Comparison of ENCODE assay signal across 14 cellular contexts in genomic region chr11:61603667-61604066, GRCh38. TPM values are rescaled to one million over a fixed set of nuclear protein-coding genes. Genes with fewer than 3 reads are reported as not detected.
DNase-seq lines count a peak whose midpoint lies in the region; ATAC-seq, FAIRE-seq and TF ChIP-seq lines count a peak whose summit lies in the region.
"Had no signal": no experiment of that assay in that cellular context is flagged by ENCODE, and none has a peak within 500 bp of the region (broad histone marks: within the 10 kb centered on the region; RNA-seq: fewer than 3 reads in every experiment).

No MANE protein-coding gene starts in this region.

- no peak overlapping the region for H2BK5ac ChIP-seq in mesenchymal stem cell (ENCODE audit: low read depth, low read length, poor library complexity, severe bottlenecking)

- no peak overlapping the region for H2BK15ac ChIP-seq in mesenchymal stem cell (ENCODE audit: low read depth, poor library complexity, severe bottlenecking)

- H2AFZ ChIP-seq in mammary epithelial cell (ENCODE audit: low read depth, low read length) (peak overlapping the region; percentile 31), mesenchymal stem cell (ENCODE audit: low read depth, low read length) (no peak overlapping the region)

- no peak overlapping the region for H2AK5ac ChIP-seq in mesenchymal stem cell (ENCODE audit: low read length, severe bottlenecking)

- in situ Hi-C loops in mammary epithelial cell (cut with MboI; ENCODE audit: low sequenced_read_pairs in 2 of 2): no loop called here

- no peak overlapping the region for H3K4me3 ChIP-seq in right atrium auricular region
- H3K4me3 ChIP-seq in mammary epithelial cell (replicated peaks in 1 of 3; ENCODE audit: insufficient read depth in 1 of 3, low read depth in 2 of 3, low read length in 3 of 3): no peak overlapping the region
- peak overlapping the region in 1 of 2 experiments; percentile 50 for H3K4me3 ChIP-seq in mesenchymal stem cell (ENCODE audit: insufficient read depth in 1 of 2, low read depth in 1 of 2, low read length in 2 of 2)
- H3K4me3 ChIP-seq in MG63: no peak overlapping the region
- H3K4me3 ChIP-seq: adrenal gland had no signal

- no peak overlapping the region for H2BK12ac ChIP-seq in mesenchymal stem cell (ENCODE audit: low read length in 2 of 2)

- H3K27me3 ChIP-seq in right atrium auricular region (no peaks in the 10 kb centered on the region), mammary epithelial cell (ENCODE audit: insufficient read depth, low read length) (no peaks in the 10 kb centered on the region), mesenchymal stem cell (ENCODE audit: control insufficient read depth in 1 of 2, insufficient read depth in 1 of 2, low read length in 2 of 2) (peaks cover 3 to 58% of the 10 kb centered on the region in 2 experiments), MG63 (no peaks in the 10 kb centered on the region)
- H3K27me3 ChIP-seq: adrenal gland had no signal

- no peaks in the 10 kb centered on the region for H3K79me1 ChIP-seq in mesenchymal stem cell (replicated peaks; ENCODE audit: low read length, poor library complexity, severe bottlenecking)

- DNase-seq in right atrium auricular region (ENCODE audit: low spot score) (no peak), left ventricle myocardium superior (no peak), mammary epithelial cell (no peak), mesenchymal stem cell (no peak), urothelium cell line (ENCODE audit: low spot score) (no peak), MG63 (no peak)
- DNase-seq: cerebellar nuclear complex; stimulated activated naive CD4-positive, alpha-beta T cell treated with Interleukin-2 at 50 U/mL for 16 hours; T-cell had no signal

- peak overlapping the region; percentile 38 for H3K4me2 ChIP-seq in mammary epithelial cell (ENCODE audit: insufficient read depth, low read depth, low read length)
- no peak overlapping the region for H3K4me2 ChIP-seq in mesenchymal stem cell (ENCODE audit: low read length, poor library complexity, severe bottlenecking)

- H3K23ac ChIP-seq in mesenchymal stem cell (ENCODE audit: low read length in 2 of 2): no peak overlapping the region

- no peak overlapping the region for H3K4ac ChIP-seq in mesenchymal stem cell (ENCODE audit: low read depth in 1 of 2, low read length in 2 of 2)

- TSS peak; percentile 62 for BruUV-seq in mammary epithelial cell (replicated peaks; lab: Mats Ljungman, UMichigan)

- dilution Hi-C loops in mammary epithelial cell (cut with HindIII; ENCODE audit: low sequenced_read_pairs): no loop called here

- H3K9me3 ChIP-seq in right atrium auricular region (no peaks in the 10 kb centered on the region), mammary epithelial cell (replicated peaks; ENCODE audit: insufficient read depth, low read length) (no peaks in the 10 kb centered on the region), mesenchymal stem cell (ENCODE audit: control insufficient read depth, low read length) (no peaks in the 10 kb centered on the region), MG63 (no peaks in the 10 kb centered on the region)
- H3K9me3 ChIP-seq: adrenal gland had no signal

- H3K18ac ChIP-seq in mesenchymal stem cell (ENCODE audit: low read depth in 1 of 2, low read length in 2 of 2): no peak overlapping the region

- H4K91ac ChIP-seq in mesenchymal stem cell (ENCODE audit: low read length): no peak overlapping the region

- CTCF ChIA-PET in mammary epithelial cell (lab: Charles Lee; ENCODE audit: low non-redundant PET): interaction anchor here (0.7 kb wide), 1 partner anchor 72 kb away, joined by 3 read pairs; no protein-coding TSS in a partner anchor

- H4K20me1 ChIP-seq in mammary epithelial cell (ENCODE audit: insufficient read depth, low read length): no peaks in the 10 kb centered on the region

- H3K9ac ChIP-seq in mammary epithelial cell (ENCODE audit: insufficient read depth, low read length): peak overlapping the region; percentile 21
- H3K9ac ChIP-seq in mesenchymal stem cell (ENCODE audit: low read length): peak overlapping the region; percentile 62

- peak; percentile 13 for FAIRE-seq in urothelium cell line (lab: Jason Lieb, UNC)
- FAIRE-seq: kidney had no signal

- ATAC-seq in left ventricle myocardium superior (no peak), GM18519 (IDR thresholded peaks at IDR 0.05; ENCODE audit: low FRiP score, unreplicated experiment) (no peak), HG03378 (IDR thresholded peaks at IDR 0.05; ENCODE audit: unreplicated experiment) (no peak)
- ATAC-seq: activated T-helper 17 cell treated with anti-CD3 and anti-CD28 coated beads, Interleukin-2, amount 50 U/mL, for 72 hours; T-cell had no signal

- WGBS in mammary epithelial cell (ENCODE audit: low coverage, missing lambda C conversion rate): 84% methylated on average over 6 of the region's 6 CpGs
- 73% methylated on average over 6 of the region's 6 CpGs for WGBS in mesenchymal stem cell

- TF ChIP-seq CTCF in right atrium auricular region (IDR thresholded peaks at IDR 0.05) (no peak), mammary epithelial cell (conservative IDR thresholded peaks at IDR 0.05 in 1 of 2, IDR thresholded peaks at IDR 0.05 in 1 of 2; ENCODE audit: extremely low read depth in 1 of 2, insufficient read depth in 1 of 2, low read depth in 1 of 2, low read length in 2 of 2) (no peak)

- intact Hi-C loops in left ventricle myocardium superior (cut with micrococcal nuclease): no loop called here
- intact Hi-C loops in mammary epithelial cell (cut with micrococcal nuclease): loop anchor here (1.0 to 2.0 kb wide), 4 partner anchors 13 to 23 kb away; partner anchors contain the start of gene SYT7

- H3K79me2 ChIP-seq in mammary epithelial cell (ENCODE audit: insufficient read depth, low read length): no peaks in the 10 kb centered on the region

- H3K14ac ChIP-seq in mesenchymal stem cell (ENCODE audit: low read length in 2 of 2): peak overlapping the region in 1 of 2 experiments; percentile 19

- H2BK120ac ChIP-seq in mesenchymal stem cell (ENCODE audit: low read depth, low read length): no peak overlapping the region

- H3K4me1 ChIP-seq in right atrium auricular region (peaks cover 2 to 25% of the 10 kb centered on the region in 2 donors), mammary epithelial cell (ENCODE audit: insufficient read depth, low read length) (peaks cover 37% of the 10 kb centered on the region), mesenchymal stem cell (ENCODE audit: control insufficient read depth, insufficient read depth, low read depth, low read length) (peaks cover 23% of the 10 kb centered on the region)

- H3K36me3 ChIP-seq in right atrium auricular region (no peaks in the 10 kb centered on the region), mammary epithelial cell (ENCODE audit: insufficient read depth, low read length) (no peaks in the 10 kb centered on the region), mesenchymal stem cell (ENCODE audit: control insufficient read depth in 1 of 2, insufficient read depth in 2 of 2, low read depth in 1 of 2, low read length in 2 of 2) (no peaks in the 10 kb centered on the region), MG63 (no peaks in the 10 kb centered on the region)
- H3K36me3 ChIP-seq: adrenal gland had no signal

- no peak overlapping the region for H4K8ac ChIP-seq in mesenchymal stem cell (ENCODE audit: low read length)

- H3K27ac ChIP-seq in right atrium auricular region (peak overlapping the region; percentile 23 to 47), mammary epithelial cell (ENCODE audit: insufficient read depth, low read depth, low read length) (peak overlapping the region; percentile 79), mesenchymal stem cell (ENCODE audit: low read length, poor library complexity, severe bottlenecking) (no peak overlapping the region)
- H3K27ac ChIP-seq: adrenal gland had no signal

RNA-seq across cellular contexts. Expression of gene SYT7, which starts 22.8 kb away (rescaled TPM):
- total RNA-seq in right atrium auricular region (10 to 100 TPM; 19.2 to 23.6 TPM), left ventricle myocardium superior (32.5 TPM), mammary epithelial cell (10 to 100 TPM in 1 of 2 donors, 1 to 10 TPM in 1; 4.7 to 17.7 TPM)
- 6.9 TPM for polyA plus RNA-seq in mammary epithelial cell
- 21.2 TPM for polyA minus RNA-seq in mammary epithelial cell
- 0.06 TPM for polyA plus RNA-seq in mesenchymal stem cell (2013, experiment 1 of 2)
- polyA plus RNA-seq in mesenchymal stem cell (2013, experiment 2 of 2): under 0.01 TPM
- total RNA-seq in MG63 (2014; rRNA removed; shearing (Covaris generic); ENCODE audit: low replicate concordance): 3.7 and 9.9 TPM in 2 replicates
